Comparison of ENCODE assay signal across 30 cellular contexts in genomic region chrX:42869011-42869410, GRCh38.
DNase-seq lines count a peak whose midpoint lies in the region; ATAC-seq, FAIRE-seq and TF ChIP-seq lines count a peak whose summit lies in the region.
"Had no signal": no experiment of that assay in that cellular context is flagged by ENCODE, and none has a peak within 500 bp of the region (broad histone marks: within the 10 kb centered on the region; RNA-seq: fewer than 3 reads in every experiment).

No MANE protein-coding gene starts in this region.

- no peaks in the 10 kb centered on the region for H3K36me3 ChIP-seq in MM.1S (replicated peaks; ENCODE audit: insufficient read depth, low read length)
- H3K36me3 ChIP-seq in astrocyte (ENCODE audit: insufficient read depth, low read length), result no peaks in the 10 kb centered on the region
- H3K36me3 ChIP-seq: prostate gland, right lobe of liver, spleen had no signal

- TF ChIP-seq CTCF in MM.1S (IDR thresholded peaks at IDR 0.05; ENCODE audit: low read length) (no peak), astrocyte (IDR thresholded peaks at IDR 0.05; ENCODE audit: insufficient read depth, low read depth, low read length) (no peak), endothelial cell (IDR thresholded peaks at IDR 0.05; ENCODE audit: unreplicated experiment) (no peak)

- H3K4me1 Mint-ChIP-seq in stimulated activated naive CD8-positive, alpha-beta T cell treated with anti-CD3 and anti-CD28 coated beads, Interleukin-15, Interleukin-2, amounts not matched to agents 100 ng/mL and 50 ng/mL, for 24 hours (ENCODE audit: low read depth), result peaks cover 31% of the 10 kb centered on the region
- H3K4me1 Mint-ChIP-seq in stimulated activated naive CD8-positive, alpha-beta T cell treated with anti-CD3 and anti-CD28 coated beads, Interleukin-15, amount 100 ng/mL, for 72 hours, result peaks cover 24% of the 10 kb centered on the region
- H3K4me1 Mint-ChIP-seq in astrocyte (ENCODE audit: low read depth, unreplicated experiment) (no peaks in the 10 kb centered on the region), endothelial cell (ENCODE audit: unreplicated experiment) (no peaks in the 10 kb centered on the region)
- no peaks in the 10 kb centered on the region for H3K4me1 Mint-ChIP-seq in activated CD4-positive, alpha-beta T cell treated with anti-CD3 and anti-CD28 coated beads, Interleukin-2, amount 10 ng/mL, durations not matched to agents 24 days and 14 days
- H3K4me1 Mint-ChIP-seq: mesothelial cell of epicardium had no signal

- peak; percentile 50 for FAIRE-seq in astrocyte (lab: Jason Lieb, UNC)
- FAIRE-seq: kidney had no signal

- H3K27ac ChIP-seq in MM.1S (ENCODE audit: low read length) (peak overlapping the region; percentile 43; the same call in 1 of the 2 replicates), astrocyte (ENCODE audit: low read depth, low read length) (no peak overlapping the region)
- H3K27ac ChIP-seq: PC-9, prostate gland, right lobe of liver, spleen had no signal

- H3K27me3 Mint-ChIP-seq in stimulated activated naive CD8-positive, alpha-beta T cell treated with anti-CD3 and anti-CD28 coated beads, Interleukin-15, Interleukin-2, amounts not matched to agents 100 ng/mL and 50 ng/mL, for 24 hours, result no peaks in the 10 kb centered on the region
- H3K27me3 Mint-ChIP-seq in stimulated activated naive CD8-positive, alpha-beta T cell treated with anti-CD3 and anti-CD28 coated beads, Interleukin-15, amount 100 ng/mL, for 72 hours, result no peaks in the 10 kb centered on the region
- H3K27me3 Mint-ChIP-seq in astrocyte (ENCODE audit: low read depth, unreplicated experiment) (no peaks in the 10 kb centered on the region), endothelial cell (ENCODE audit: unreplicated experiment) (peaks cover 2% of the 10 kb centered on the region)
- H3K27me3 Mint-ChIP-seq in activated CD4-positive, alpha-beta T cell treated with anti-CD3 and anti-CD28 coated beads, Interleukin-2, amount 10 ng/mL, durations not matched to agents 24 days and 14 days, result no peaks in the 10 kb centered on the region
- H3K27me3 Mint-ChIP-seq: CD8-positive, alpha-beta memory T cell; central memory CD8-positive, alpha-beta T cell; naive thymus-derived CD4-positive, alpha-beta T cell; type B pancreatic cell had no signal

- peaks cover 10% of the 10 kb centered on the region for H3F3A ChIP-seq in MM.1S (ENCODE audit: insufficient read depth, low read length)

- no peak for ATAC-seq in stimulated activated naive CD8-positive, alpha-beta T cell treated with anti-CD3 and anti-CD28 coated beads, Interleukin-15, amount 100 ng/mL, for 72 hours
- no peak for ATAC-seq in left ventricle myocardium superior
- ATAC-seq: esophagus mucosa; naive thymus-derived CD4-positive, alpha-beta T cell; right lobe of liver; Right ventricle myocardium inferior; SK-N-SH treated with all-trans-retinoic acid at 6 μM for 48 hours had no signal

- H3K4me1 ChIP-seq in MM.1S (ENCODE audit: low read length) (peaks cover 36% of the 10 kb centered on the region), astrocyte (ENCODE audit: insufficient read depth, low read length) (no peaks in the 10 kb centered on the region)
- H3K4me1 ChIP-seq: prostate gland, right lobe of liver, spleen had no signal

- H3K27me3 ChIP-seq in MM.1S (replicated peaks; ENCODE audit: insufficient read depth, low read length) (no peaks in the 10 kb centered on the region), astrocyte (ENCODE audit: insufficient read depth, low read length) (no peaks in the 10 kb centered on the region)
- H3K27me3 ChIP-seq: right lobe of liver, spleen had no signal

- H3K36me3 Mint-ChIP-seq in stimulated activated naive CD8-positive, alpha-beta T cell treated with anti-CD3 and anti-CD28 coated beads, Interleukin-15, Interleukin-2, amounts not matched to agents 100 ng/mL and 50 ng/mL, for 24 hours (ENCODE audit: low read depth), result no peaks in the 10 kb centered on the region
- no peaks in the 10 kb centered on the region for H3K36me3 Mint-ChIP-seq in astrocyte (ENCODE audit: low read depth, unreplicated experiment)
- H3K36me3 Mint-ChIP-seq in endothelial cell (ENCODE audit: low read depth, unreplicated experiment), result no peaks in the 10 kb centered on the region
- no peaks in the 10 kb centered on the region for H3K36me3 Mint-ChIP-seq in activated CD4-positive, alpha-beta T cell treated with anti-CD3 and anti-CD28 coated beads, Interleukin-2, amount 10 ng/mL, durations not matched to agents 24 days and 14 days (ENCODE audit: low read depth)
- H3K36me3 Mint-ChIP-seq: mesothelial cell of epicardium; naive thymus-derived CD4-positive, alpha-beta T cell; type B pancreatic cell had no signal

- no peak overlapping the region for H3K9ac ChIP-seq in MM.1S (ENCODE audit: low read length)
- H3K9ac ChIP-seq in astrocyte (ENCODE audit: low read length), result no peak overlapping the region

- peak overlapping the region; percentile 85 for H3K27ac Mint-ChIP-seq in stimulated activated naive CD8-positive, alpha-beta T cell treated with anti-CD3 and anti-CD28 coated beads, Interleukin-15, Interleukin-2, amounts not matched to agents 100 ng/mL and 50 ng/mL, for 24 hours
- no peak overlapping the region for H3K27ac Mint-ChIP-seq in stimulated activated naive CD8-positive, alpha-beta T cell treated with anti-CD3 and anti-CD28 coated beads, Interleukin-15, amount 100 ng/mL, for 72 hours
- no peak overlapping the region for H3K27ac Mint-ChIP-seq in astrocyte (ENCODE audit: unreplicated experiment)
- no peak overlapping the region for H3K27ac Mint-ChIP-seq in endothelial cell (ENCODE audit: unreplicated experiment)
- no peak overlapping the region for H3K27ac Mint-ChIP-seq in activated CD4-positive, alpha-beta T cell treated with anti-CD3 and anti-CD28 coated beads, Interleukin-2, amount 10 ng/mL, durations not matched to agents 24 days and 14 days
- H3K27ac Mint-ChIP-seq: H9, mesothelial cell of epicardium, type B pancreatic cell had no signal

- no peak overlapping the region for H3K4me3 Mint-ChIP-seq in stimulated activated naive CD8-positive, alpha-beta T cell treated with anti-CD3 and anti-CD28 coated beads, Interleukin-15, Interleukin-2, amounts not matched to agents 100 ng/mL and 50 ng/mL, for 24 hours
- peak overlapping the region in 1 of 2 donors; percentile 18 for H3K4me3 Mint-ChIP-seq in stimulated activated naive CD8-positive, alpha-beta T cell treated with anti-CD3 and anti-CD28 coated beads, Interleukin-15, amount 100 ng/mL, for 72 hours
- H3K4me3 Mint-ChIP-seq in astrocyte (ENCODE audit: unreplicated experiment) (no peak overlapping the region), endothelial cell (ENCODE audit: unreplicated experiment) (no peak overlapping the region)
- H3K4me3 Mint-ChIP-seq in activated CD4-positive, alpha-beta T cell treated with anti-CD3 and anti-CD28 coated beads, Interleukin-2, amount 10 ng/mL, durations not matched to agents 24 days and 14 days, result no peak overlapping the region
- H3K4me3 Mint-ChIP-seq: central memory CD8-positive, alpha-beta T cell; H9; mesothelial cell of epicardium; naive thymus-derived CD4-positive, alpha-beta T cell; type B pancreatic cell had no signal

- H3K4me2 ChIP-seq in MM.1S (ENCODE audit: low read depth, low read length), result 0 out of 2 replicates have a peak overlapping the region, but pooled peaks have one; percentile 21
- no peak overlapping the region for H3K4me2 ChIP-seq in astrocyte (ENCODE audit: low read length)
- H3K4me2 ChIP-seq: PC-9 had no signal

- no peaks in the 10 kb centered on the region for H3K9me2 ChIP-seq in MM.1S (replicated peaks; ENCODE audit: insufficient read depth, low read length)

- DNase-seq in stimulated activated naive CD8-positive, alpha-beta T cell treated with anti-CD3 and anti-CD28 coated beads, Interleukin-15, amount 100 ng/mL, for 72 hours, result no peak
- no peak for DNase-seq in MM.1S
- no peak for DNase-seq in astrocyte (ENCODE audit: low read depth)
- DNase-seq in endothelial cell (ENCODE audit: low spot score), result no peak
- no peak for DNase-seq in left ventricle myocardium superior
- no peak for DNase-seq in superior temporal gyrus (ENCODE audit: extremely low spot score)
- DNase-seq in activated CD4-positive, alpha-beta T cell treated with anti-CD3 and anti-CD28 coated beads, Interleukin-2, amount 10 ng/mL, durations not matched to agents 24 days and 14 days, result no peak
- DNase-seq: activated gamma-delta T cell treated with Interleukin-2 at 50 U/mL for 16 hours; activated T-cell treated with anti-CD3 and anti-CD28 coated beads, Interleukin-2, amount 50 U/mL, for 1 hour; EL; H9; kidney; naive thymus-derived CD4-positive, alpha-beta T cell; NCI-H1930; NCI-H2171 treated with DMSO at 0.1 percent for 48 hours; NCI-H510A treated with DMSO at 0.1 percent for 48 hours; nucleus accumbens; PC-9; right lobe of liver; spleen; stimulated activated CD4-positive, alpha-beta T cell treated with anti-CD3 and anti-CD28 coated beads, Interleukin-2, amount 100 ng/mL, for 24 hours had no signal

- H3K9me3 ChIP-seq in MM.1S (replicated peaks; ENCODE audit: insufficient read depth, low read length) (no peaks in the 10 kb centered on the region; the same call in 1 of the 2 replicates), astrocyte (ENCODE audit: insufficient read depth, low read depth, low read length) (no peaks in the 10 kb centered on the region)
- H3K9me3 ChIP-seq: prostate gland, right lobe of liver, spleen had no signal

- intact Hi-C loops in left ventricle myocardium superior (cut with micrococcal nuclease), result no loop called here
- intact Hi-C loops in activated CD4-positive, alpha-beta T cell treated with anti-CD3 and anti-CD28 coated beads, Interleukin-2, amount 10 ng/mL, durations not matched to agents 24 days and 14 days (cut with micrococcal nuclease), result no loop called here

- H3K4me3 ChIP-seq in MM.1S (ENCODE audit: low read length) (no peak overlapping the region), astrocyte (ENCODE audit: insufficient read depth, low read depth, low read length) (no peak overlapping the region)
- H3K4me3 ChIP-seq: PC-9, prostate gland, right lobe of liver, spleen had no signal

- no peaks in the 10 kb centered on the region for H4K20me1 ChIP-seq in MM.1S (ENCODE audit: insufficient read depth, low read length)
- H4K20me1 ChIP-seq in astrocyte (ENCODE audit: insufficient read depth, low read length), result no peaks in the 10 kb centered on the region

- H3K79me2 ChIP-seq in MM.1S (ENCODE audit: low read length) (no peaks in the 10 kb centered on the region), astrocyte (ENCODE audit: insufficient read depth, low read length) (no peaks in the 10 kb centered on the region)

- H3K9me3 Mint-ChIP-seq in stimulated activated naive CD8-positive, alpha-beta T cell treated with anti-CD3 and anti-CD28 coated beads, Interleukin-15, Interleukin-2, amounts not matched to agents 100 ng/mL and 50 ng/mL, for 24 hours, result peaks cover 4% of the 10 kb centered on the region
- H3K9me3 Mint-ChIP-seq in stimulated activated naive CD8-positive, alpha-beta T cell treated with anti-CD3 and anti-CD28 coated beads, Interleukin-15, amount 100 ng/mL, for 72 hours, result peaks cover 4 to 8% of the 10 kb centered on the region in 2 donors
- no peaks in the 10 kb centered on the region for H3K9me3 Mint-ChIP-seq in astrocyte (ENCODE audit: unreplicated experiment)
- no peaks in the 10 kb centered on the region for H3K9me3 Mint-ChIP-seq in endothelial cell (ENCODE audit: unreplicated experiment)
- H3K9me3 Mint-ChIP-seq in activated CD4-positive, alpha-beta T cell treated with anti-CD3 and anti-CD28 coated beads, Interleukin-2, amount 10 ng/mL, durations not matched to agents 24 days and 14 days, result no peaks in the 10 kb centered on the region
- H3K9me3 Mint-ChIP-seq: central memory CD8-positive, alpha-beta T cell; mesothelial cell of epicardium; type B pancreatic cell had no signal

- H2AFZ ChIP-seq in MM.1S (ENCODE audit: low read length) (no peak overlapping the region), astrocyte (ENCODE audit: low read depth, low read length) (no peak overlapping the region)
- H2AFZ ChIP-seq: PC-9 had no signal
